ENCODE assay signal across 1 cellular context in the genomic region with DNA sequence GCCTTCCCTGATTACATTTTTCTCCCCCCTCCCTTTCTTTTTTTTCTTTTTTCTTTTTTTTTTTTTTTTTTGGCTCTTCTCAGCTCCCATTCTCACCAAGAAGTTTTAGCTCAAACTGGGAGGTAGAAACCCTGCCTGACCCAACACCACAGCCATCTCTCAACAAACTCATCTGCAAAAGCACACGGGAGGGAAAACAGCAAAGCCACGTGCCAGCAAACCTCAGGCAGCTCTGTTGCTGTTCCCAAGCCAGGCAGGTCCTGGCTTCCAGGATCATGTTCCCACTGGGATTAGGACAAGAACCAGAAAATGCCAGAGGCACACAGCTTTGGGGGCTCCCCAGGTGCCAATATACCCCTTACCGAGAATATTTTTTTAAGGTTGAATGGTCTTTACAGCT.
TF ChIP-seq lines count a peak whose summit lies in the region.

No MANE protein-coding gene starts in this region.

TF ChIP-seq in HCT116, 20 proteins besides CTCF, POLR2A, EP300 and RAD21 (continued from another document):
- TF ChIP-seq, protein P1, sequence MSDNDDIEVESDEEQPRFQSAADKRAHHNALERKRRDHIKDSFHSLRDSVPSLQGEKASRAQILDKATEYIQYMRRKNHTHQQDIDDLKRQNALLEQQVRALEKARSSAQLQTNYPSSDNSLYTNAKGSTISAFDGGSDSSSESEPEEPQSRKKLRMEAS (IDR thresholded peaks at IDR 0.05): peak; percentile 27; the same call in 1 of the 2 replicates
- TF ChIP-seq EZH2 (IDR thresholded peaks at IDR 0.05) (no peak), FOSL1 (IDR thresholded peaks at IDR 0.05; ENCODE audit: low read depth) (no peak)
TF ChIP-seq in HCT116: peak in this region for 1.
